Comparison of ENCODE assay signal across 12 cellular contexts in the genomic region with DNA sequence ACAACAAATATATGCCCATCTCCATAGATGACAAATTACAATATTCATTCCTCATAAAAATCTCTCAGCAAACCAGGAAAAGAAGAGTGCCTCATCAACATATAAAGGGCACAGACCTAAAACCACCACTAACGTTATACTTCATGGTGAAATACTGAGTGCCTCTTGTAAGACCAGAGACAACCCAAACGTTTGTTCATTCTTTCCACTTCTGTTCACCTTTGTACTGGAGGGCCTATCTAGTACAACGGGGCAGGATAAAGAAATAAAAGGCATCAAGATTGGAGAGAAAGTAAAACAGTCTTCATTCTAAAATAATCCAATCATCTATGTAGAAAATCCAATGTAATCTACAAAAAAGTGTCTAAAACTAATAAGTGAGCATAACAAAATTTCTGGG.
DNase-seq lines count a peak whose midpoint lies in the region; ATAC-seq and TF ChIP-seq lines count a peak whose summit lies in the region.
"Had no signal": no experiment of that assay in that cellular context is flagged by ENCODE, and none has a peak within 500 bp of the region (broad histone marks: within the 10 kb centered on the region; RNA-seq: fewer than 3 reads in every experiment).

No MANE protein-coding gene starts in this region.

- H3K27ac Mint-ChIP-seq in dendritic cell treated with granulocyte-macrophage colony-stimulating factor and Interleukin-4, amounts not matched to agents 40 ng/mL and 50 ng/mL, for 4 days: peak overlapping the region; percentile 43

- DNase-seq in SK-N-DZ (ENCODE audit: low spot score) (no peak), superior temporal gyrus (ENCODE audit: extremely low spot score) (no peak), NCI-H82 treated with DMSO at 0.1 percent for 48 hours (lab: John Stamatoyannopoulos, UW; ENCODE audit: unreplicated experiment) (no peak), dorsolateral prefrontal cortex (no peak)
- DNase-seq: DMS79, kidney, NCI-H526 treated with DMSO at 0.1 percent for 48 hours had no signal

- peaks cover 98% of the 10 kb centered on the region for H3K36me3 Mint-ChIP-seq in dendritic cell treated with granulocyte-macrophage colony-stimulating factor and Interleukin-4, amounts not matched to agents 40 ng/mL and 50 ng/mL, for 4 days (ENCODE audit: low read depth)

- peaks cover 36% of the 10 kb centered on the region for H3K4me1 Mint-ChIP-seq in dendritic cell treated with granulocyte-macrophage colony-stimulating factor and Interleukin-4, amounts not matched to agents 40 ng/mL and 50 ng/mL, for 4 days (ENCODE audit: low read depth)

- no peaks in the 10 kb centered on the region for H3K9me3 Mint-ChIP-seq in dendritic cell treated with granulocyte-macrophage colony-stimulating factor and Interleukin-4, amounts not matched to agents 40 ng/mL and 50 ng/mL, for 4 days

- no peak for TF ChIP-seq CTCF in dorsolateral prefrontal cortex (IDR thresholded peaks at IDR 0.05 in 54 of 56, conservative IDR thresholded peaks at IDR 0.05 in 2 of 56; ENCODE audit: low read depth in 1 of 56, partially characterized antibody in 56 of 56)

- H3K4me3 Mint-ChIP-seq in dendritic cell treated with granulocyte-macrophage colony-stimulating factor and Interleukin-4, amounts not matched to agents 40 ng/mL and 50 ng/mL, for 4 days: no peak overlapping the region

- no peaks in the 10 kb centered on the region for H3K27me3 Mint-ChIP-seq in dendritic cell treated with granulocyte-macrophage colony-stimulating factor and Interleukin-4, amounts not matched to agents 40 ng/mL and 50 ng/mL, for 4 days

- ATAC-seq in GM18519 (IDR thresholded peaks at IDR 0.05; ENCODE audit: low FRiP score, unreplicated experiment) (peak; percentile 11), GM21447 (IDR thresholded peaks at IDR 0.05; ENCODE audit: unreplicated experiment) (peak; percentile 17), HG03342 (IDR thresholded peaks at IDR 0.05; ENCODE audit: unreplicated experiment) (peak; percentile 30)

- no peak overlapping the region for H3K4me3 ChIP-seq in dorsolateral prefrontal cortex
- H3K4me3 ChIP-seq: vagina had no signal

- no peaks in the 10 kb centered on the region for H3K27me3 ChIP-seq in dorsolateral prefrontal cortex
- H3K27me3 ChIP-seq: vagina had no signal

- intact Hi-C loops in dendritic cell treated with granulocyte-macrophage colony-stimulating factor and Interleukin-4, amounts not matched to agents 40 ng/mL and 50 ng/mL, for 4 days (cut with micrococcal nuclease): no loop called here
- intact Hi-C loops in dorsolateral prefrontal cortex (cut with DNase I): no loop called here

- H3K27ac ChIP-seq in dorsolateral prefrontal cortex: no peak overlapping the region
- H3K27ac ChIP-seq: vagina had no signal
